In genomic region chr11:33832676-33833075, GRCh38 we compare ENCODE assay signal across 30 cellular contexts.
"Had no signal": no experiment of that assay in that cellular context is flagged by ENCODE, and none has a peak within 500 bp of the region (broad histone marks: within the 10 kb centered on the region; RNA-seq: fewer than 3 reads in every experiment).

No MANE protein-coding gene starts in this region.

- H3K9me3 ChIP-seq: colonic mucosa, esophagus muscularis mucosa, esophagus squamous epithelium, gastrocnemius medialis, gastroesophageal sphincter, heart left ventricle, heart right ventricle had no signal

- H2AFZ ChIP-seq: hepatocyte had no signal

- H3K4me2 ChIP-seq: hepatocyte had no signal

- H3K4me3 ChIP-seq: colonic mucosa, coronary artery, dorsolateral prefrontal cortex, esophagus muscularis mucosa, esophagus squamous epithelium, gastrocnemius medialis, gastroesophageal sphincter, heart left ventricle, heart right ventricle, hepatocyte had no signal

- H3K79me2 ChIP-seq: hepatocyte had no signal

- H3K36me3 ChIP-seq: colonic mucosa, esophagus muscularis mucosa, esophagus squamous epithelium, gastrocnemius medialis, gastroesophageal sphincter, heart left ventricle, heart right ventricle had no signal

- H3K4me3 Mint-ChIP-seq: dendritic cell treated with granulocyte-macrophage colony-stimulating factor and Interleukin-4, amounts not matched to agents 40 ng/mL and 50 ng/mL, for 4 days; effector memory CD8-positive, alpha-beta T cell; endodermal cell had no signal

- FAIRE-seq: colon, endometrium, endothelial cell of umbilical vein, frontal cortex had no signal

- H3K27ac Mint-ChIP-seq: dendritic cell treated with granulocyte-macrophage colony-stimulating factor and Interleukin-4, amounts not matched to agents 40 ng/mL and 50 ng/mL, for 4 days; effector memory CD8-positive, alpha-beta T cell; endodermal cell had no signal

- H3K27ac ChIP-seq: colonic mucosa, coronary artery, dorsolateral prefrontal cortex, epithelial cell of prostate, esophagus muscularis mucosa, esophagus squamous epithelium, foreskin keratinocyte, gastrocnemius medialis, gastroesophageal sphincter, heart left ventricle, heart right ventricle, hepatocyte had no signal

- ATAC-seq: effector memory CD8-positive, alpha-beta T cell; esophagus mucosa; foreskin keratinocyte; gastrocnemius medialis; gastroesophageal sphincter; heart left ventricle; heart right ventricle had no signal

- H3K4me1 ChIP-seq: colonic mucosa had no signal

- DNase-seq: colonic mucosa; cortex of kidney; dermis blood vessel endothelial cell; dorsolateral prefrontal cortex; effector CD4-positive, alpha-beta T cell; effector CD8-positive, alpha-beta T cell; effector memory CD4-positive, alpha-beta T cell; effector memory CD8-positive, alpha-beta T cell; endodermal cell; erythroblast; esophagus squamous epithelium; foreskin fibroblast; foreskin keratinocyte; foreskin melanocyte; gastrocnemius medialis; glutamatergic neuron; head of caudate nucleus; heart left ventricle; heart right ventricle had no signal

- H3K9me3 Mint-ChIP-seq: dendritic cell treated with granulocyte-macrophage colony-stimulating factor and Interleukin-4, amounts not matched to agents 40 ng/mL and 50 ng/mL, for 4 days; effector memory CD8-positive, alpha-beta T cell; endodermal cell had no signal
